ENCODE assay signal across 13 cellular contexts in genomic region chr5:56900395-56900794, GRCh38. TPM values are rescaled to one million over a fixed set of nuclear protein-coding genes. Genes with fewer than 3 reads are reported as not detected.
DNase-seq lines count a peak whose midpoint lies in the region; ATAC-seq, FAIRE-seq and TF ChIP-seq lines count a peak whose summit lies in the region.
"Had no signal": no experiment of that assay in that cellular context is flagged by ENCODE, and none has a peak within 500 bp of the region (broad histone marks: within the 10 kb centered on the region; RNA-seq: fewer than 3 reads in every experiment).

No MANE protein-coding gene starts in this region.

- H3K4me1 ChIP-seq in IMR-90 (ENCODE audit: control insufficient read depth, insufficient read depth, low read length) (no peaks in the 10 kb centered on the region; the same call in 1 of the 2 replicates), adipocyte (ENCODE audit: control insufficient read depth, insufficient read depth, low read length) (no peaks in the 10 kb centered on the region)
- no peaks in the 10 kb centered on the region for H3K4me1 ChIP-seq in CD8-positive, alpha-beta T cell (ENCODE audit: insufficient read depth, low read length)
- H3K4me1 ChIP-seq: SJCRH30 had no signal

- DNase-seq in Daoy (ENCODE audit: low read depth) (peak; percentile 32), IMR-90 (peak; percentile 53), adipocyte (ENCODE audit: low read depth) (peak; percentile 25), iris pigment epithelial cell (ENCODE audit: low read depth) (peak; percentile 51), GM12891 (ENCODE audit: insufficient read length, low spot score) (no peak), D721Med (ENCODE audit: insufficient read length, low spot score) (no peak)
- no peak for DNase-seq in CD8-positive, alpha-beta T cell
- DNase-seq: activated CD4-positive, CD25-positive, alpha-beta regulatory T cell treated with anti-CD3 and anti-CD28 coated beads, Interleukin-2, amount 50 U/mL, for 72 hours; NCI-H1048; NCI-H510A; stimulated activated CD4-positive, alpha-beta T cell treated with anti-CD3 and anti-CD28 coated beads, Interleukin-1b, Interleukin-23, amount 100 ng/mL, for 48 hours had no signal

- no peaks in the 10 kb centered on the region for H3K9me3 Mint-ChIP-seq in CD8-positive, alpha-beta T cell

- dilution Hi-C loops in IMR-90 (cut with HindIII; ENCODE audit: low sequenced_read_pairs, unreplicated experiment) = no loop called here

- WGBS in IMR-90 (ENCODE audit: extremely low coverage in 2 of 2, insufficient read length in 1 of 2), 2 experiments = 65% methylated on average over 2 of the region's 4 CpGs; no CpG with 5 or more reads in 1 of the 2 experiments

- peaks cover 3% of the 10 kb centered on the region; the same call in 1 of the 2 replicates for H3K9me3 ChIP-seq in IMR-90 (ENCODE audit: control insufficient read depth, insufficient read depth, low read length)
- H3K9me3 ChIP-seq in adipocyte (ENCODE audit: control insufficient read depth, low read length) = peaks cover 4% of the 10 kb centered on the region
- no peaks in the 10 kb centered on the region for H3K9me3 ChIP-seq in CD8-positive, alpha-beta T cell (ENCODE audit: low read length)
- H3K9me3 ChIP-seq: SJCRH30 had no signal

- TF ChIP-seq CTCF in IMR-90 (conservative IDR thresholded peaks at IDR 0.05; ENCODE audit: low read depth, low read length) = no peak
- TF ChIP-seq CTCF in CD8-positive, alpha-beta T cell (IDR thresholded peaks at IDR 0.05) = no peak
- TF ChIP-seq CTCF in D721Med (IDR thresholded peaks at IDR 0.05; ENCODE audit: insufficient read depth, missing control alignments) = no peak

- no peak overlapping the region for H3K4me3 ChIP-seq in IMR-90 (ENCODE audit: insufficient read depth, low read depth, low read length)
- no peak overlapping the region for H3K4me3 ChIP-seq in adipocyte (ENCODE audit: low read length)
- H3K4me3 ChIP-seq in CD8-positive, alpha-beta T cell (ENCODE audit: low read depth, low read length) = no peak overlapping the region
- H3K4me3 ChIP-seq: SJCRH30 had no signal

- H3K4me2 ChIP-seq in IMR-90 (ENCODE audit: low read depth, low read length) = peak overlapping the region; percentile 40; the same call in 1 of the 2 replicates

- no peak overlapping the region for H4K5ac ChIP-seq in IMR-90 (ENCODE audit: low read depth, low read length)

- no peak overlapping the region for H2AFZ ChIP-seq in IMR-90 (replicated peaks; ENCODE audit: low read length, poor library complexity)

- H2AK5ac ChIP-seq in IMR-90 (ENCODE audit: low read depth, low read length) = no peak overlapping the region

- no peaks in the 10 kb centered on the region for H3K9me1 ChIP-seq in IMR-90 (ENCODE audit: insufficient read depth, low read length)

- no peak overlapping the region for H3K14ac ChIP-seq in IMR-90 (replicated peaks; ENCODE audit: low read depth, low read length)

- H4K20me1 ChIP-seq in IMR-90 (ENCODE audit: insufficient read depth, low read length) = no peaks in the 10 kb centered on the region

- TF ChIP-seq RAD21 in IMR-90 (IDR thresholded peaks at IDR 0.05; ENCODE audit: low read length) = no peak

- no peaks in the 10 kb centered on the region; the same call in 1 of the 2 replicates for H3K27me3 ChIP-seq in IMR-90 (ENCODE audit: control insufficient read depth, insufficient read depth, low read length)
- H3K27me3 ChIP-seq in adipocyte (replicated peaks; ENCODE audit: control insufficient read depth, insufficient read depth, low read length) = peaks cover 4% of the 10 kb centered on the region
- no peaks in the 10 kb centered on the region for H3K27me3 ChIP-seq in CD8-positive, alpha-beta T cell (ENCODE audit: insufficient read depth, low read length)
- H3K27me3 ChIP-seq: SJCRH30 had no signal

- intact Hi-C loops in IMR-90 (cut with micrococcal nuclease) = loop anchor here (2.0 to 5.0 kb wide), 2 partner anchors 376 to 1562 kb away; partner anchors contain the start of gene PLK2
- intact Hi-C loops in CD8-positive, alpha-beta T cell (cut with DNase I, micrococcal nuclease) = loop anchor here (1.0 to 2.0 kb wide), 4 partner anchors 84 to 1560 kb away; partner anchors contain the start of gene PLK2 (in 1 of the 2)

- H3K36me3 ChIP-seq in IMR-90 (ENCODE audit: control insufficient read depth, insufficient read depth, low read length) (no peaks in the 10 kb centered on the region), adipocyte (ENCODE audit: control insufficient read depth, insufficient read depth, low read length, severe bottlenecking) (no peaks in the 10 kb centered on the region)
- H3K36me3 ChIP-seq in CD8-positive, alpha-beta T cell (ENCODE audit: insufficient read depth, low read length) = no peaks in the 10 kb centered on the region
- H3K36me3 ChIP-seq: SJCRH30 had no signal

- TF ChIP-seq POLR2A in IMR-90 (IDR thresholded peaks at IDR 0.05; ENCODE audit: low read depth, low read length) (no peak), GM12891 (IDR thresholded peaks at IDR 0.05; ENCODE audit: low read depth, low read length) (no peak)

- POLR2A ChIA-PET in IMR-90 (lab: Charles Lee; ENCODE audit: unreplicated experiment) = no interaction called here
- POLR2A ChIA-PET in CD8-positive, alpha-beta T cell (lab: Charles Lee) = no interaction called here

- no peak overlapping the region for H2BK120ac ChIP-seq in IMR-90 (ENCODE audit: low read depth, low read length)

- H3K4me1 Mint-ChIP-seq in CD8-positive, alpha-beta T cell (ENCODE audit: low read depth) = no peaks in the 10 kb centered on the region

- H3K27ac Mint-ChIP-seq in CD8-positive, alpha-beta T cell = no peak overlapping the region

- H3K79me1 ChIP-seq in IMR-90 (ENCODE audit: low read depth in 1 of 2, low read length in 2 of 2) = no peaks in the 10 kb centered on the region

- peak overlapping the region; percentile 53; the same call in 1 of the 2 replicates for H3K9ac ChIP-seq in IMR-90 (ENCODE audit: low read depth, low read length)
- H3K9ac ChIP-seq in adipocyte (ENCODE audit: low read length) = no peak overlapping the region

- ATAC-seq in IMR-90 (ENCODE audit: low read depth) (peak; percentile 76), GM21786 (IDR thresholded peaks at IDR 0.05; ENCODE audit: unreplicated experiment) (no peak)
- ATAC-seq in CD8-positive, alpha-beta T cell = no peak

- no TSS peak for BruUV-seq in IMR-90 (replicated peaks; lab: Mats Ljungman, UMichigan)

- in situ Hi-C loops in IMR-90 (cut with MboI; ENCODE audit: low sequenced_read_pairs) = loop anchor here (25.0 kb wide), 1 partner anchor 1562 kb away; the partner anchor contains the start of gene PLK2

- H3K56ac ChIP-seq in IMR-90 (ENCODE audit: extremely low read depth, insufficient read depth, low read length) = no peak overlapping the region

- H3K23ac ChIP-seq in IMR-90 (ENCODE audit: low read depth, low read length) = no peak overlapping the region

- H2BK15ac ChIP-seq in IMR-90 (ENCODE audit: low read depth, low read length) = no peak overlapping the region

- H2BK5ac ChIP-seq in IMR-90 (ENCODE audit: low read depth, low read length, poor library complexity, severe bottlenecking) = no peak overlapping the region

- no peak overlapping the region for H3K27ac ChIP-seq in IMR-90 (ENCODE audit: insufficient read depth, low read length)
- H3K27ac ChIP-seq in CD8-positive, alpha-beta T cell (ENCODE audit: low read depth, low read length) = no peak overlapping the region
- H3K27ac ChIP-seq: SJCRH30 had no signal

- H3K36me3 Mint-ChIP-seq in CD8-positive, alpha-beta T cell = peaks cover 9% of the 10 kb centered on the region

- H2BK20ac ChIP-seq in IMR-90 (ENCODE audit: low read depth, low read length) = no peak overlapping the region

- no peak overlapping the region for H4K91ac ChIP-seq in IMR-90 (ENCODE audit: insufficient read depth, low read depth, low read length)

- CTCF ChIA-PET in IMR-90 (lab: Yijun Ruan, JAX) = interaction anchor here (0.6 to 1.2 kb wide), 5 partner anchors 10 to 323 kb away, joined by 3 read pairs; no protein-coding TSS in a partner anchor
- CTCF ChIA-PET in CD8-positive, alpha-beta T cell (lab: Charles Lee) = interaction anchor here (0.7 to 7.6 kb wide), 35 partner anchors 8 to 635 kb away, joined by 3 to 64 read pairs (median 4); no protein-coding TSS in a partner anchor

- no peak for FAIRE-seq in GM12891 (lab: Jason Lieb, UNC)
- no peak for FAIRE-seq in D721Med (lab: Jason Lieb, UNC)

- H3K4me3 Mint-ChIP-seq in CD8-positive, alpha-beta T cell = no peak overlapping the region

- no peaks in the 10 kb centered on the region for H3K27me3 Mint-ChIP-seq in CD8-positive, alpha-beta T cell (ENCODE audit: low read depth)

- H2AK9ac ChIP-seq in IMR-90 (replicated peaks; ENCODE audit: low read depth, low read length, poor library complexity) = no peak overlapping the region

- no peak overlapping the region for H4K8ac ChIP-seq in IMR-90 (ENCODE audit: low read depth in 2 of 2, low read length in 2 of 2)

- H3K18ac ChIP-seq in IMR-90 (ENCODE audit: low read depth, low read length) = no peak overlapping the region

- H3K4ac ChIP-seq in IMR-90 (ENCODE audit: low read depth, low read length) = no peak overlapping the region

TF ChIP-seq in IMR-90, 13 proteins besides CTCF, POLR2A, EP300 and RAD21 (continues in another document):
- TF ChIP-seq RFX5 (IDR thresholded peaks at IDR 0.05; ENCODE audit: low read depth, low read length) = no peak
- TF ChIP-seq MAFK (IDR thresholded peaks at IDR 0.05; ENCODE audit: low read depth, low read length) = no peak

TF ChIP-seq in GM12891, 5 proteins besides CTCF, POLR2A, EP300 and RAD21:
- TF ChIP-seq POU2F2 (IDR thresholded peaks at IDR 0.05; ENCODE audit: low read depth, low read length) (no peak), TAF1 (IDR thresholded peaks at IDR 0.05; ENCODE audit: low read depth, low read length) (no peak), PAX5 (IDR thresholded peaks at IDR 0.05; ENCODE audit: insufficient read depth, low read length, severe bottlenecking) (no peak), POLR2AphosphoS5 (IDR thresholded peaks at IDR 0.05; ENCODE audit: low read depth, low read length) (no peak), SPI1 (IDR thresholded peaks at IDR 0.05; ENCODE audit: low read depth, low read length) (no peak)

RNA-seq across cellular contexts. Expression of gene SETD9, which starts 9.0 kb away (rescaled TPM):
- 28.4 and 57.0 TPM in 2 replicates for total RNA-seq in Daoy (2014; rRNA removed; shearing (Covaris generic))
- total RNA-seq in IMR-90 (2012; rRNA removed) = 8.1 and 8.9 TPM in 2 replicates
- polyA plus RNA-seq in IMR-90 (2012; rRNA removed) = 3.6 and 3.9 TPM in 2 replicates
- polyA plus RNA-seq in IMR-90 (2012; cell fraction: cytosol; rRNA removed) = 0.58 and 1.4 TPM in 2 replicates
- polyA plus RNA-seq in IMR-90 (2012; cell fraction: nucleus; rRNA removed; ENCODE audit: low replicate concordance) = 0.38 and 2.1 TPM in 2 replicates
- polyA plus RNA-seq in GM12891 (2012; ENCODE audit: low read depth, missing spikeins) = 4.1 TPM
- total RNA-seq in CD8-positive, alpha-beta T cell = 1 to 10 TPM; 2.5 to 2.9 TPM

RNA-seq across cellular contexts. Expression of gene MIER3, which starts 51.5 kb away (rescaled TPM):
- 21.0 and 31.7 TPM in 2 replicates for total RNA-seq in Daoy (2014; rRNA removed; shearing (Covaris generic))
- 22.9 and 26.7 TPM in 2 replicates for total RNA-seq in IMR-90 (2012; rRNA removed)
- 4.8 and 6.4 TPM in 2 replicates for polyA plus RNA-seq in IMR-90 (2012; rRNA removed)
- polyA plus RNA-seq in IMR-90 (2012; cell fraction: cytosol; rRNA removed) = 0.89 and 1.4 TPM in 2 replicates
- polyA plus RNA-seq in IMR-90 (2012; cell fraction: nucleus; rRNA removed; ENCODE audit: low replicate concordance) = 2.9 and 18.2 TPM in 2 replicates
- 3.1 TPM for polyA plus RNA-seq in GM12891 (2012; ENCODE audit: low read depth, missing spikeins)
- total RNA-seq in CD8-positive, alpha-beta T cell = 10 to 100 TPM; 29.3 to 39.2 TPM

Comparison
In these comparisons a context has a peak if more than half of its experiments do, and no peak if none do; other contexts are left out.
1. DNase-seq: peak in Daoy (single experiment), IMR-90 (single experiment), adipocyte (single experiment) and iris pigment epithelial cell (single experiment); none in GM12891 (single experiment), CD8-positive, alpha-beta T cell (0 of 7) and D721Med (single experiment).